Comparison of ENCODE assay signal across 8 cellular contexts in the genomic region with DNA sequence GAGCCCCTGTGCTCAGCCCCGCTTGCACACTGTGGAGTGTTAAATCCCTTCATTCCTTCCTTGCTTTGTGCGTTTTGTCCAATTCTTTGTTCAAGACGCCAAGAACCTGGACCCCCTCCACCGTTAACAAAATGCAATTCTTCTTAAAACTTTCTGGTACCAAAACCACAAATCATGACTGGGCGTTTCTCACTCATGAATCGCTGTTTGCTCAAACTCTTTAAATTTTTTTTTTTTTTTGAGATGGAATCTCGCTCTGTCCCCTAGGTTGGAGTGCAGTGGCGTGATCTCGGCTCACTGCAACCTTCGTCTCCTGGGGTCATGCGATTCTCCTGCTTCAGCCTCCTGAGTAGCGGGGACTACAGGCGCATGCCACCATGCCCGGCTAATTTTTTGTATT. TPM values are rescaled to one million over a fixed set of nuclear protein-coding genes. Genes with fewer than 3 reads are reported as not detected.
DNase-seq lines count a peak whose midpoint lies in the region; ATAC-seq and TF ChIP-seq lines count a peak whose summit lies in the region.

No MANE protein-coding gene starts in this region.

- H3F3A ChIP-seq in neural progenitor cell (ENCODE audit: low read depth): peaks cover 36% of the 10 kb centered on the region

- H3K4me1 Mint-ChIP-seq in CD4-positive, CD25-positive, alpha-beta regulatory T cell: peaks cover 17 to 42% (median 31%) of the 10 kb centered on the region in 4 donors
- H3K4me1 Mint-ChIP-seq in endodermal cell (peaks cover 8% of the 10 kb centered on the region), neural progenitor cell (peaks cover 21% of the 10 kb centered on the region)

- H3K27me3 ChIP-seq in CD4-positive, CD25-positive, alpha-beta regulatory T cell (ENCODE audit: control insufficient read depth, insufficient read depth, low read length): no peaks in the 10 kb centered on the region
- no peaks in the 10 kb centered on the region for H3K27me3 ChIP-seq in OCI-LY3 (ENCODE audit: low read depth, low read length)
- no peaks in the 10 kb centered on the region for H3K27me3 ChIP-seq in endodermal cell (ENCODE audit: control insufficient read depth, insufficient read depth, low read length, poor library complexity, severe bottlenecking)
- no peaks in the 10 kb centered on the region for H3K27me3 ChIP-seq in neural progenitor cell

- peak overlapping the region; percentile 88 to 95 (median 92) for H3K4me3 Mint-ChIP-seq in CD4-positive, CD25-positive, alpha-beta regulatory T cell
- H3K4me3 Mint-ChIP-seq in endodermal cell (peak overlapping the region; percentile 90), neural progenitor cell (peak overlapping the region; percentile 94)

- H3K36me3 ChIP-seq in CD4-positive, CD25-positive, alpha-beta regulatory T cell (ENCODE audit: control insufficient read depth, insufficient read depth, low read length): peaks cover 19% of the 10 kb centered on the region
- peaks cover 20% of the 10 kb centered on the region for H3K36me3 ChIP-seq in OCI-LY3 (replicated peaks; ENCODE audit: low read depth, low read length)
- peaks cover 65% of the 10 kb centered on the region for H3K36me3 ChIP-seq in endodermal cell (ENCODE audit: control insufficient read depth, insufficient read depth, low read length)
- peaks cover 35% of the 10 kb centered on the region for H3K36me3 ChIP-seq in neural progenitor cell

- WGBS in endodermal cell (ENCODE audit: insufficient coverage in 1 of 2, insufficient read length in 1 of 2), 2 experiments: 39 to 61% methylated on average over 14 of the region's 14 CpGs

- no peak for ATAC-seq in CD4-positive, CD25-positive, alpha-beta regulatory T cell (ENCODE audit: low read depth in 2 of 2)
- ATAC-seq in GM18873 (IDR thresholded peaks at IDR 0.05; ENCODE audit: low FRiP score, unreplicated experiment): no peak
- ATAC-seq in HG03457 (IDR thresholded peaks at IDR 0.05; ENCODE audit: unreplicated experiment): no peak

- H3K4me3 ChIP-seq in CD4-positive, CD25-positive, alpha-beta regulatory T cell (ENCODE audit: low read depth, low read length): peak overlapping the region; percentile 86
- H3K4me3 ChIP-seq in OCI-LY3 (ENCODE audit: low read length) (peak overlapping the region; percentile 78), endodermal cell (ENCODE audit: low read length) (peak overlapping the region; percentile 87), neural progenitor cell (peak overlapping the region; percentile 85)

- no peak for DNase-seq in CD4-positive, CD25-positive, alpha-beta regulatory T cell
- DNase-seq in endodermal cell: no peak
- peak; percentile 20 for DNase-seq in neural progenitor cell (ENCODE audit: low spot score)
- no peak for DNase-seq in SIG-M5 (lab: John Stamatoyannopoulos, UW)
- no peak for DNase-seq in DMS153 treated with DMSO at 0.1 percent for 48 hours (lab: John Stamatoyannopoulos, UW; ENCODE audit: unreplicated experiment)

- no peaks in the 10 kb centered on the region; the same call in 1 of the 2 replicates for H3K79me2 ChIP-seq in OCI-LY3 (ENCODE audit: low read length)
- H3K79me2 ChIP-seq in neural progenitor cell (ENCODE audit: low read depth): peaks cover 38% of the 10 kb centered on the region

- no peak overlapping the region for H2AFZ ChIP-seq in OCI-LY3 (ENCODE audit: low read depth, low read length)
- no peak overlapping the region for H2AFZ ChIP-seq in neural progenitor cell (replicated peaks)

- H3K27ac ChIP-seq in CD4-positive, CD25-positive, alpha-beta regulatory T cell (ENCODE audit: insufficient read depth, low read length, poor library complexity, severe bottlenecking): no peak overlapping the region
- H3K27ac ChIP-seq in OCI-LY3 (ENCODE audit: low read length): no peak overlapping the region
- H3K27ac ChIP-seq in endodermal cell (ENCODE audit: low read depth, low read length): peak overlapping the region; percentile 95
- H3K27ac ChIP-seq in neural progenitor cell: peak overlapping the region; percentile 100

- TF ChIP-seq CTCF in OCI-LY3 (IDR thresholded peaks at IDR 0.05; ENCODE audit: low read depth, low read length): no peak
- TF ChIP-seq CTCF in endodermal cell (conservative IDR thresholded peaks at IDR 0.05): no peak
- TF ChIP-seq CTCF in neural progenitor cell (IDR thresholded peaks at IDR 0.05): no peak

- H3K27ac Mint-ChIP-seq in CD4-positive, CD25-positive, alpha-beta regulatory T cell: peak overlapping the region in 2 of 3 donors; percentile 36 to 59
- H3K27ac Mint-ChIP-seq in endodermal cell (peak overlapping the region; percentile 99), neural progenitor cell (peak overlapping the region; percentile 14)

- H3K36me3 Mint-ChIP-seq in CD4-positive, CD25-positive, alpha-beta regulatory T cell: peaks cover 16% of the 10 kb centered on the region
- H3K36me3 Mint-ChIP-seq in endodermal cell (ENCODE audit: low read depth): peaks cover 66% of the 10 kb centered on the region
- H3K36me3 Mint-ChIP-seq in neural progenitor cell: peaks cover 67% of the 10 kb centered on the region

- peaks cover 0 to 15% (median 0%) of the 10 kb centered on the region in 7 donors for H3K9me3 Mint-ChIP-seq in CD4-positive, CD25-positive, alpha-beta regulatory T cell
- peaks cover 72% of the 10 kb centered on the region for H3K9me3 Mint-ChIP-seq in endodermal cell
- H3K9me3 Mint-ChIP-seq in neural progenitor cell: peaks cover 64% of the 10 kb centered on the region

- H3K4me1 ChIP-seq in CD4-positive, CD25-positive, alpha-beta regulatory T cell (ENCODE audit: control insufficient read depth, insufficient read depth, low read length, poor library complexity, severe bottlenecking): peaks cover 26% of the 10 kb centered on the region
- peaks cover 8% of the 10 kb centered on the region for H3K4me1 ChIP-seq in OCI-LY3 (ENCODE audit: low read length)
- peaks cover 5% of the 10 kb centered on the region for H3K4me1 ChIP-seq in endodermal cell (ENCODE audit: control insufficient read depth, insufficient read depth, low read length)
- H3K4me1 ChIP-seq in neural progenitor cell: peaks cover 5% of the 10 kb centered on the region

- peak overlapping the region; percentile 93 for H3K4me2 ChIP-seq in OCI-LY3 (ENCODE audit: low read length)
- H3K4me2 ChIP-seq in neural progenitor cell: peak overlapping the region; percentile 80

- H3K27me3 Mint-ChIP-seq in CD4-positive, CD25-positive, alpha-beta regulatory T cell: no peaks in the 10 kb centered on the region
- no peaks in the 10 kb centered on the region for H3K27me3 Mint-ChIP-seq in endodermal cell (ENCODE audit: insufficient read depth)
- peaks cover 18% of the 10 kb centered on the region for H3K27me3 Mint-ChIP-seq in neural progenitor cell (ENCODE audit: insufficient read depth, low read depth)

- H4K20me1 ChIP-seq in OCI-LY3 (ENCODE audit: insufficient read depth, low read length) (peaks cover 6% of the 10 kb centered on the region; the same call in 1 of the 2 replicates), neural progenitor cell (ENCODE audit: low read depth) (no peaks in the 10 kb centered on the region)

- H3K9ac ChIP-seq in OCI-LY3 (ENCODE audit: low read length): peak overlapping the region; percentile 65; the same call in 1 of the 2 replicates
- H3K9ac ChIP-seq in endodermal cell (ENCODE audit: extremely low read depth, low read length, poor library complexity, severe bottlenecking): peak overlapping the region; percentile 97
- H3K9ac ChIP-seq in neural progenitor cell: peak overlapping the region; percentile 93

- peaks cover 4 to 14% of the 10 kb centered on the region in 2 experiments for H3K9me3 ChIP-seq in CD4-positive, CD25-positive, alpha-beta regulatory T cell (ENCODE audit: control insufficient read depth in 2 of 2, low read length in 2 of 2)
- H3K9me3 ChIP-seq in OCI-LY3 (ENCODE audit: insufficient read depth, low read length) (no peaks in the 10 kb centered on the region), endodermal cell (ENCODE audit: control insufficient read depth, low read length) (peaks cover 50% of the 10 kb centered on the region), neural progenitor cell (ENCODE audit: low read depth) (peaks cover 21% of the 10 kb centered on the region)

RNA-seq across cellular contexts. Expression of gene ZNF20, which starts 0.8 kb away (rescaled TPM):
- total RNA-seq in CD4-positive, CD25-positive, alpha-beta regulatory T cell: 2.4 TPM
- 1 to 10 TPM; 2.5 to 4.8 (median 3.1) TPM for polyA plus RNA-seq in CD4-positive, CD25-positive, alpha-beta regulatory T cell
- 10 to 100 TPM; 10.2 to 10.6 TPM for total RNA-seq in endodermal cell
- polyA plus RNA-seq in endodermal cell (2013, experiment 1 of 2): 8.0 TPM
- 6.6 TPM for polyA plus RNA-seq in endodermal cell (2013, experiment 2 of 2)
- 27.9 and 29.4 TPM in 2 replicates for total RNA-seq in neural progenitor cell (ENCODE audit: low replicate concordance)

RNA-seq across cellular contexts. Expression of gene ZNF625, which starts 17.2 kb away (rescaled TPM):
- 2.7 TPM for total RNA-seq in CD4-positive, CD25-positive, alpha-beta regulatory T cell
- 1 to 10 TPM in 2 of 4 donors, under 1 TPM in 2; 0.24 to 1.9 (median 0.91) TPM for polyA plus RNA-seq in CD4-positive, CD25-positive, alpha-beta regulatory T cell
- total RNA-seq in endodermal cell (10 to 100 TPM; 30.2 to 40.0 TPM), neural progenitor cell (ENCODE audit: low replicate concordance) (39.8 and 42.9 TPM in 2 replicates)
- polyA plus RNA-seq in endodermal cell (2013, experiment 1 of 2): 8.7 TPM
- polyA plus RNA-seq in endodermal cell (2013, experiment 2 of 2): 10.4 TPM

RNA-seq across cellular contexts. Expression of gene ZNF136, which starts 23.6 kb away (rescaled TPM):
- 32.2 TPM for total RNA-seq in CD4-positive, CD25-positive, alpha-beta regulatory T cell
- polyA plus RNA-seq in CD4-positive, CD25-positive, alpha-beta regulatory T cell: 10 to 100 TPM; 11.3 to 22.7 (median 16.8) TPM
- total RNA-seq in endodermal cell (10 to 100 TPM in 1 of 2 donors, 1 to 10 TPM in 1; 9.2 to 16.2 TPM), neural progenitor cell (ENCODE audit: low replicate concordance) (16.7 and 17.8 TPM in 2 replicates)
- 7.4 TPM for polyA plus RNA-seq in endodermal cell (2013, experiment 1 of 2)
- polyA plus RNA-seq in endodermal cell (2013, experiment 2 of 2): 8.5 TPM

Comparison
In these comparisons a context has a peak if more than half of its experiments do, and no peak if none do; other contexts are left out.
1. H3K27ac ChIP-seq: peak in endodermal cell (single experiment) and neural progenitor cell (single experiment); none in CD4-positive, CD25-positive, alpha-beta regulatory T cell (single experiment) and OCI-LY3 (single experiment).
2. H3K27ac Mint-ChIP-seq: peak in every context shown above with its lines; median percentile 99 in endodermal cell; 48 in CD4-positive, CD25-positive, alpha-beta regulatory T cell; 14 in neural progenitor cell.
3. Peak in every context shown above with its lines, with median percentiles within 50 percentile points of each other: H3K4me3 ChIP-seq, H3K4me3 Mint-ChIP-seq and H3K9ac ChIP-seq.